9 cellular contexts compared by ENCODE assay signal in genomic region chr2:177784449-177784845, GRCh38.
DNase-seq lines count a peak whose midpoint lies in the region; ATAC-seq, FAIRE-seq and TF ChIP-seq lines count a peak whose summit lies in the region.
"Had no signal": no experiment of that assay in that cellular context is flagged by ENCODE, and none has a peak within 500 bp of the region (broad histone marks: within the 10 kb centered on the region; RNA-seq: fewer than 3 reads in every experiment).

No MANE protein-coding gene starts in this region.

- H3K9ac ChIP-seq in rectal smooth muscle tissue (ENCODE audit: low read length): no peak overlapping the region

- peaks cover 7% of the 10 kb centered on the region for H3K4me1 ChIP-seq in rectal smooth muscle tissue (ENCODE audit: control insufficient read depth, insufficient read depth, low read length)

- peak; percentile 36 for ATAC-seq in GM18909 (IDR thresholded peaks at IDR 0.05; ENCODE audit: poor library complexity, unreplicated experiment)
- ATAC-seq in HG03432 (IDR thresholded peaks at IDR 0.05; ENCODE audit: unreplicated experiment): peak; percentile 51

- FAIRE-seq in bronchial epithelial cell (lab: Jason Lieb, UNC): no peak

- DNase-seq in bronchial epithelial cell (ENCODE audit: low read depth) (peak; percentile 45), DMS53 (lab: John Stamatoyannopoulos, UW) (no peak), COLO829 (ENCODE audit: low spot score) (no peak), GF-D8 (lab: John Stamatoyannopoulos, UW) (no peak), Ammon's horn (ENCODE audit: low spot score) (no peak)
- DNase-seq: esophagus squamous epithelium had no signal

- TF ChIP-seq CTCF in bronchial epithelial cell (IDR thresholded peaks at IDR 0.05; ENCODE audit: insufficient read depth, low read length, severe bottlenecking): no peak

- no peaks in the 10 kb centered on the region for H3K36me3 ChIP-seq in bronchial epithelial cell (ENCODE audit: control insufficient read depth, insufficient read depth, low read length)
- H3K36me3 ChIP-seq in rectal smooth muscle tissue (ENCODE audit: control insufficient read depth, insufficient read depth, low read length): no peaks in the 10 kb centered on the region
- H3K36me3 ChIP-seq: esophagus squamous epithelium had no signal

- H3K27me3 ChIP-seq in bronchial epithelial cell (ENCODE audit: control insufficient read depth, insufficient read depth, low read length) (no peaks in the 10 kb centered on the region), rectal smooth muscle tissue (ENCODE audit: control insufficient read depth, insufficient read depth, low read length) (no peaks in the 10 kb centered on the region)
- H3K27me3 ChIP-seq: esophagus squamous epithelium had no signal

- no peak overlapping the region for H3K27ac ChIP-seq in rectal smooth muscle tissue (ENCODE audit: low read depth, low read length)

- H3K4me3 ChIP-seq in bronchial epithelial cell (ENCODE audit: low read depth, low read length) (no peak overlapping the region), rectal smooth muscle tissue (ENCODE audit: low read length) (peak overlapping the region; percentile 46)
